Comparison of ENCODE assay signal across 21 cellular contexts in the genomic region with DNA sequence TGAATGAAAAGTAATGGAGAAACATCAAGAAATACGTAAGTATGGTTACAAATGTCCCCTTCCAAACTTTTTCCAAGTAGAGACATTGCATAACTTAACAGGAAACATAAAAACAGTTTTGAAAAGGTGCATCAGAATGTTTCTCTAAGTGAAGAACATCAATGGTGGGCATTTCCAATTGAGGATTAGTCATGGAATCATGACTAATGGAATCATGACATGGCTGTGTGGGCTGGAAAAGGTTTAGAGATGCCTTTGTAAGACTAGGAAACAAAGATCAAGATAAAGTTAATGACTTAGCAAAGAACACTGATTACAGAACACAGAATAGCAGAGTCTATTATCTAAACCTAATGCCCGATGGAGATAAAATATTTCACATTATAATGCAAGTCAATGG.
A peak's percentile ranks its signal among the peaks of the same experiment; 100 is the strongest.
DNase-seq lines count a peak whose midpoint lies in the region; ATAC-seq and TF ChIP-seq lines count a peak whose summit lies in the region.
"Had no signal": no experiment of that assay in that cellular context is flagged by ENCODE, and none has a peak within 500 bp of the region (broad histone marks: within the 10 kb centered on the region; RNA-seq: fewer than 3 reads in every experiment).

No MANE protein-coding gene starts in this region.

- H3K4me3 ChIP-seq in A673 (ENCODE audit: low read depth, low read length, poor library complexity, severe bottlenecking), result no peak overlapping the region
- H3K4me3 ChIP-seq in foreskin fibroblast (ENCODE audit: low read depth in 1 of 2, low read length in 2 of 2), result no peak overlapping the region
- no peak overlapping the region for H3K4me3 ChIP-seq in CD8-positive, alpha-beta T cell (ENCODE audit: low read depth, low read length)
- H3K4me3 ChIP-seq: PC-9, SK-N-MC had no signal

- POLR2A ChIA-PET in A673 (lab: Charles Lee; ENCODE audit: low non-redundant PET), result no interaction called here
- POLR2A ChIA-PET in CD8-positive, alpha-beta T cell (lab: Charles Lee), result no interaction called here

- no peaks in the 10 kb centered on the region for H3K9me3 ChIP-seq in A673 (ENCODE audit: low read depth, low read length, poor library complexity, severe bottlenecking)
- no peaks in the 10 kb centered on the region for H3K9me3 ChIP-seq in CD8-positive, alpha-beta T cell (ENCODE audit: low read length)

- H3K27ac ChIP-seq in A673 (ENCODE audit: low read depth, low read length, poor library complexity, severe bottlenecking), result no peak overlapping the region
- H3K27ac ChIP-seq in CD8-positive, alpha-beta T cell (ENCODE audit: low read depth, low read length), result no peak overlapping the region
- H3K27ac ChIP-seq: C4-2B, PC-9, RWPE1, SK-N-MC had no signal

- H3K27me3 ChIP-seq in A673 (replicated peaks; ENCODE audit: insufficient read depth, low read depth, low read length, poor library complexity), result no peaks in the 10 kb centered on the region
- no peaks in the 10 kb centered on the region for H3K27me3 ChIP-seq in CD8-positive, alpha-beta T cell (ENCODE audit: insufficient read depth, low read length)

- H3K4me1 Mint-ChIP-seq in HFFc6 (ENCODE audit: low read depth), result peaks cover 15% of the 10 kb centered on the region; the same call in 1 of the 2 replicates
- no peaks in the 10 kb centered on the region for H3K4me1 Mint-ChIP-seq in CD8-positive, alpha-beta T cell (ENCODE audit: low read depth)

- no peaks in the 10 kb centered on the region for H3K4me1 ChIP-seq in A673 (ENCODE audit: insufficient read depth, low read length, poor library complexity, severe bottlenecking)
- no peaks in the 10 kb centered on the region for H3K4me1 ChIP-seq in CD8-positive, alpha-beta T cell (ENCODE audit: insufficient read depth, low read length)

- DNase-seq in A673 (ENCODE audit: low spot score) (peak; percentile 25), HFFc6 (peak; percentile 20), astrocyte of the hippocampus (ENCODE audit: low read depth, low spot score) (peak; percentile 11), foreskin fibroblast (peak; percentile 18 to 60), DMS53 (lab: John Stamatoyannopoulos, UW) (no peak)
- no peak for DNase-seq in activated effector memory CD4-positive, alpha-beta T cell treated with anti-CD3 and anti-CD28 coated beads, Interleukin-2, amount 50 U/mL, for 16 hours
- DNase-seq in CD8-positive, alpha-beta T cell, result no peak
- no peak for DNase-seq in activated CD4-positive, alpha-beta T cell treated with anti-CD3 and anti-CD28 coated beads for 1 hour
- DNase-seq: DMS79, GOT3, HCEC 1CT, NCI-H1105, NCI-H2029 treated with DMSO at 0.1 percent for 48 hours, NCI-H226, NCI-H510A treated with DMSO at 0.1 percent for 48 hours, NCI-H748 treated with DMSO at 0.1 percent for 48 hours, PC-9, SHP77 treated with DMSO at 0.1 percent for 48 hours had no signal

- H3K4me3 Mint-ChIP-seq in HFFc6, result no peak overlapping the region
- H3K4me3 Mint-ChIP-seq in CD8-positive, alpha-beta T cell, result no peak overlapping the region

- ATAC-seq in CD8-positive, alpha-beta T cell, result no peak

- no peaks in the 10 kb centered on the region; the same call in 1 of the 2 replicates for H3K27me3 Mint-ChIP-seq in HFFc6 (ENCODE audit: insufficient read depth)
- H3K27me3 Mint-ChIP-seq in CD8-positive, alpha-beta T cell (ENCODE audit: low read depth), result no peaks in the 10 kb centered on the region

- no peak overlapping the region; the same call in 1 of the 2 replicates for H3K27ac Mint-ChIP-seq in HFFc6
- no peak overlapping the region for H3K27ac Mint-ChIP-seq in CD8-positive, alpha-beta T cell

- CTCF ChIA-PET in A673 (lab: Charles Lee), result no interaction called here
- CTCF ChIA-PET in CD8-positive, alpha-beta T cell (lab: Charles Lee), result no interaction called here

- intact Hi-C loops in A673 (cut with micrococcal nuclease; ENCODE audit: unreplicated experiment), result no loop called here
- intact Hi-C loops in CD8-positive, alpha-beta T cell (cut with DNase I, micrococcal nuclease), result no loop called here

- H3K36me3 ChIP-seq in A673 (ENCODE audit: insufficient read depth, low read length, poor library complexity, severe bottlenecking), result no peaks in the 10 kb centered on the region
- no peaks in the 10 kb centered on the region for H3K36me3 ChIP-seq in CD8-positive, alpha-beta T cell (ENCODE audit: insufficient read depth, low read length)

- no peak for TF ChIP-seq CTCF in A673 (conservative IDR thresholded peaks at IDR 0.05; ENCODE audit: low read depth, low read length)
- TF ChIP-seq CTCF in HFFc6 (IDR thresholded peaks at IDR 0.05), result no peak
- TF ChIP-seq CTCF in foreskin fibroblast (IDR thresholded peaks at IDR 0.05; ENCODE audit: low read depth, low read length), result no peak
- no peak for TF ChIP-seq CTCF in CD8-positive, alpha-beta T cell (IDR thresholded peaks at IDR 0.05)

- no peaks in the 10 kb centered on the region; the same call in 1 of the 2 replicates for H3K9me3 Mint-ChIP-seq in HFFc6
- H3K9me3 Mint-ChIP-seq in CD8-positive, alpha-beta T cell, result no peaks in the 10 kb centered on the region

- no peaks in the 10 kb centered on the region for H3K36me3 Mint-ChIP-seq in HFFc6 (ENCODE audit: low read depth)
- H3K36me3 Mint-ChIP-seq in CD8-positive, alpha-beta T cell, result no peaks in the 10 kb centered on the region

- BruUV-seq in A673 (replicated peaks; lab: Mats Ljungman, UMichigan), result no TSS peak

Comparison
In these comparisons a context has a peak if more than half of its experiments do, and no peak if none do; other contexts are left out.
1. DNase-seq: peak in A673 (single experiment), HFFc6 (single experiment), astrocyte of the hippocampus (single experiment) and foreskin fibroblast (2 of 2); none in activated effector memory CD4-positive, alpha-beta T cell treated with anti-CD3 and anti-CD28 coated beads, Interleukin-2, amount 50 U/mL, for 16 hours (single experiment), DMS53 (single experiment), CD8-positive, alpha-beta T cell (0 of 7) and activated CD4-positive, alpha-beta T cell treated with anti-CD3 and anti-CD28 coated beads for 1 hour (single experiment).